In genomic region chr4:1291996-1292702, GRCh38 we compare ENCODE assay signal across 14 cellular contexts. TPM values are rescaled to one million over a fixed set of nuclear protein-coding genes. Genes with fewer than 3 reads are reported as not detected.
DNase-seq lines count a peak whose midpoint lies in the region; ATAC-seq, FAIRE-seq and TF ChIP-seq lines count a peak whose summit lies in the region.
"Had no signal": no experiment of that assay in that cellular context is flagged by ENCODE, and none has a peak within 500 bp of the region (broad histone marks: within the 10 kb centered on the region; RNA-seq: fewer than 3 reads in every experiment).

No MANE protein-coding gene starts in this region.

- DNase-seq in MCF 10A (ENCODE audit: unreplicated experiment): no peak
- no peak for DNase-seq in breast epithelium (ENCODE audit: low spot score in 2 of 2)
- no peak for DNase-seq in activated CD4-positive, alpha-beta memory T cell treated with anti-CD3 and anti-CD28 coated beads, Interleukin-2, amount 10 ng/mL, durations not matched to agents 7 days and 5 days
- peak; percentile 36 for DNase-seq in kidney
- DNase-seq in stimulated activated naive B cell treated with anti-CD40 and anti-IgM and Interleukin-4, amounts not matched to agents 10 μg/mL and 1 μg/mL and 100 μg/mL, for 72 hours: no peak
- DNase-seq in LoVo (ENCODE audit: low spot score): no peak
- DNase-seq in hypothalamus (lab: John Stamatoyannopoulos, UW): no peak
- no peak for DNase-seq in NCI-H1105 treated with DMSO at 0.1 percent for 48 hours (lab: John Stamatoyannopoulos, UW)
- DNase-seq: C1 segment of cervical spinal cord; mesendoderm; SHP77 treated with DMSO at 0.1 percent for 48 hours; stimulated activated CD4-positive, alpha-beta T cell treated with anti-CD3 and anti-CD28 coated beads, Interleukin-15, amount 100 ng/mL, for 24 hours; substantia nigra had no signal

- H3K9me3 Mint-ChIP-seq in MCF 10A (ENCODE audit: unreplicated experiment): no peaks in the 10 kb centered on the region
- H3K9me3 Mint-ChIP-seq in activated CD4-positive, alpha-beta memory T cell treated with anti-CD3 and anti-CD28 coated beads, Interleukin-2, amount 10 ng/mL, durations not matched to agents 7 days and 5 days: no peaks in the 10 kb centered on the region
- no peaks in the 10 kb centered on the region for H3K9me3 Mint-ChIP-seq in stimulated activated naive B cell treated with anti-CD40 and anti-IgM and Interleukin-4, amounts not matched to agents 10 μg/mL and 1 μg/mL and 100 μg/mL, for 72 hours

- CTCF ChIA-PET in MCF 10A (lab: Yijun Ruan, JAX): interaction anchor here (0.9 to 2.2 kb wide), 3 partner anchors 9 to 54 kb away, joined by 3 to 9 read pairs (median 4); no protein-coding TSS in a partner anchor
- CTCF ChIA-PET in activated CD4-positive, alpha-beta memory T cell treated with anti-CD3 and anti-CD28 coated beads, Interleukin-2, amount 10 ng/mL, durations not matched to agents 7 days and 5 days (lab: Charles Lee): no interaction called here

- no peaks in the 10 kb centered on the region for H3K27me3 Mint-ChIP-seq in MCF 10A (ENCODE audit: insufficient read depth, unreplicated experiment)
- no peaks in the 10 kb centered on the region for H3K27me3 Mint-ChIP-seq in activated CD4-positive, alpha-beta memory T cell treated with anti-CD3 and anti-CD28 coated beads, Interleukin-2, amount 10 ng/mL, durations not matched to agents 7 days and 5 days
- H3K27me3 Mint-ChIP-seq in stimulated activated naive B cell treated with anti-CD40 and anti-IgM and Interleukin-4, amounts not matched to agents 10 μg/mL and 1 μg/mL and 100 μg/mL, for 72 hours: no peaks in the 10 kb centered on the region

- peak overlapping the region; percentile 95 for H3K4me3 Mint-ChIP-seq in MCF 10A (ENCODE audit: unreplicated experiment)
- H3K4me3 Mint-ChIP-seq in activated CD4-positive, alpha-beta memory T cell treated with anti-CD3 and anti-CD28 coated beads, Interleukin-2, amount 10 ng/mL, durations not matched to agents 7 days and 5 days: peak overlapping the region; percentile 13
- peak overlapping the region; percentile 33 to 47 for H3K4me3 Mint-ChIP-seq in stimulated activated naive B cell treated with anti-CD40 and anti-IgM and Interleukin-4, amounts not matched to agents 10 μg/mL and 1 μg/mL and 100 μg/mL, for 72 hours

- no TSS peak for BruUV-seq in MCF 10A (replicated peaks; lab: Mats Ljungman, UMichigan)

- no peak for FAIRE-seq in kidney (lab: Jason Lieb, UNC)
- FAIRE-seq: colon had no signal

- peak overlapping the region in 1 of 2 donors; percentile 87 for H3K9ac ChIP-seq in kidney (ENCODE audit: low read length in 2 of 2)

- no peak for TF ChIP-seq CTCF in MCF 10A (IDR thresholded peaks at IDR 0.05; ENCODE audit: unreplicated experiment)
- TF ChIP-seq CTCF in breast epithelium (IDR thresholded peaks at IDR 0.05): no peak
- TF ChIP-seq CTCF in kidney (IDR thresholded peaks at IDR 0.05; ENCODE audit: borderline replicate concordance, extremely low read depth, insufficient read depth): no peak

- no peaks in the 10 kb centered on the region for H3K9me3 ChIP-seq in breast epithelium
- H3K9me3 ChIP-seq in kidney (ENCODE audit: control insufficient read depth in 1 of 2, low read length in 2 of 2): no peaks in the 10 kb centered on the region

- H3K36me3 ChIP-seq in breast epithelium (no peaks in the 10 kb centered on the region), kidney (ENCODE audit: control insufficient read depth in 1 of 2, insufficient read depth in 2 of 2, low read length in 2 of 2) (peaks cover under 1 to 3% of the 10 kb centered on the region in 2 donors)

- TF ChIP-seq POLR2A in breast epithelium (IDR thresholded peaks at IDR 0.05): no peak

- no peak for ATAC-seq in stimulated activated naive B cell treated with anti-CD40 and anti-IgM and Interleukin-4, amounts not matched to agents 10 μg/mL and 1 μg/mL and 100 μg/mL, for 72 hours (replicated peaks)

- H3K36me3 Mint-ChIP-seq in MCF 10A (ENCODE audit: insufficient read depth, unreplicated experiment): peaks cover 7% of the 10 kb centered on the region
- peaks cover 21% of the 10 kb centered on the region for H3K36me3 Mint-ChIP-seq in activated CD4-positive, alpha-beta memory T cell treated with anti-CD3 and anti-CD28 coated beads, Interleukin-2, amount 10 ng/mL, durations not matched to agents 7 days and 5 days (ENCODE audit: low read depth)
- peaks cover 8 to 26% of the 10 kb centered on the region in 2 donors for H3K36me3 Mint-ChIP-seq in stimulated activated naive B cell treated with anti-CD40 and anti-IgM and Interleukin-4, amounts not matched to agents 10 μg/mL and 1 μg/mL and 100 μg/mL, for 72 hours

- intact Hi-C loops in MCF 10A (cut with micrococcal nuclease) (no loop called here), breast epithelium (cut with DNase I; ENCODE audit: low total_unique reads) (no loop called here), kidney (cut with DNase I) (no loop called here)

- H3K27ac ChIP-seq in breast epithelium: no peak overlapping the region
- no peak overlapping the region for H3K27ac ChIP-seq in kidney (ENCODE audit: low read depth in 2 of 2, low read length in 2 of 2)

- POLR2A ChIA-PET in MCF 10A (lab: Yijun Ruan, JAX): interaction anchor here (1.2 to 5.0 kb wide), 6 partner anchors 8 to 55 kb away, joined by 3 to 87 read pairs (median 44); partner anchors contain the start of genes CTBP1 and UVSSA
- POLR2A ChIA-PET in activated CD4-positive, alpha-beta memory T cell treated with anti-CD3 and anti-CD28 coated beads, Interleukin-2, amount 10 ng/mL, durations not matched to agents 7 days and 5 days (lab: Charles Lee): interaction anchor here (3.6 to 6.4 kb wide), 3 partner anchors 38 to 54 kb away, joined by 26 to 93 read pairs (median 80); partner anchors contain the start of genes CTBP1 and UVSSA

- H3K4me3 ChIP-seq in breast epithelium (no peak overlapping the region), kidney (ENCODE audit: low read length in 2 of 2) (no peak overlapping the region)

- H3K4me1 ChIP-seq in breast epithelium (peaks cover 17 to 22% of the 10 kb centered on the region in 2 donors), kidney (ENCODE audit: control insufficient read depth in 1 of 2, insufficient read depth in 1 of 2, low read depth in 1 of 2, low read length in 2 of 2) (peaks cover 21 to 37% of the 10 kb centered on the region in 2 donors)

- H3K4me1 Mint-ChIP-seq in MCF 10A (ENCODE audit: insufficient read depth, unreplicated experiment): peaks cover 30% of the 10 kb centered on the region
- H3K4me1 Mint-ChIP-seq in activated CD4-positive, alpha-beta memory T cell treated with anti-CD3 and anti-CD28 coated beads, Interleukin-2, amount 10 ng/mL, durations not matched to agents 7 days and 5 days: peaks cover 47% of the 10 kb centered on the region
- H3K4me1 Mint-ChIP-seq in stimulated activated naive B cell treated with anti-CD40 and anti-IgM and Interleukin-4, amounts not matched to agents 10 μg/mL and 1 μg/mL and 100 μg/mL, for 72 hours: peaks cover 38 to 67% of the 10 kb centered on the region in 2 donors

- peak overlapping the region; percentile 95 for H3K27ac Mint-ChIP-seq in MCF 10A (ENCODE audit: low read depth, unreplicated experiment)
- peak overlapping the region; percentile 69 for H3K27ac Mint-ChIP-seq in activated CD4-positive, alpha-beta memory T cell treated with anti-CD3 and anti-CD28 coated beads, Interleukin-2, amount 10 ng/mL, durations not matched to agents 7 days and 5 days
- H3K27ac Mint-ChIP-seq in stimulated activated naive B cell treated with anti-CD40 and anti-IgM and Interleukin-4, amounts not matched to agents 10 μg/mL and 1 μg/mL and 100 μg/mL, for 72 hours: peak overlapping the region; percentile 65

- no peaks in the 10 kb centered on the region for H3K27me3 ChIP-seq in breast epithelium

RNA-seq across cellular contexts. Expression of gene MAEA, which starts 2.5 kb away (rescaled TPM):
- 78.8 and 89.6 TPM in 2 replicates for total RNA-seq in MCF 10A (2022)
- total RNA-seq in breast epithelium: 10 to 100 TPM; 49.9 to 76.7 (median 62.3) TPM
- total RNA-seq in activated CD4-positive, alpha-beta memory T cell treated with anti-CD3 and anti-CD28 coated beads, Interleukin-2, amount 10 ng/mL, durations not matched to agents 7 days and 5 days: 10 to 100 TPM; 61.6 to 64.1 TPM
- total RNA-seq in kidney: 75.2 TPM
- polyA plus RNA-seq in kidney (ENCODE audit: insufficient read depth, low read depth, low replicate concordance): 65.0 TPM

RNA-seq across cellular contexts. Expression of gene CTBP1, which starts 43.2 kb away (rescaled TPM):
- total RNA-seq in MCF 10A (2022): 133 and 152 TPM in 2 replicates
- total RNA-seq in breast epithelium: 100 to 1,000 TPM; 130 to 159 (median 133) TPM
- 100 to 1,000 TPM; 209 to 221 TPM for total RNA-seq in activated CD4-positive, alpha-beta memory T cell treated with anti-CD3 and anti-CD28 coated beads, Interleukin-2, amount 10 ng/mL, durations not matched to agents 7 days and 5 days
- total RNA-seq in kidney: 170 TPM
- polyA plus RNA-seq in kidney (ENCODE audit: insufficient read depth, low read depth, low replicate concordance): 96.1 TPM

RNA-seq across cellular contexts. Expression of gene UVSSA, which starts 54.9 kb away (rescaled TPM):
- 41.1 and 43.6 TPM in 2 replicates for total RNA-seq in MCF 10A (2022)
- 10 to 100 TPM; 13.9 to 22.9 (median 14.3) TPM for total RNA-seq in breast epithelium
- total RNA-seq in activated CD4-positive, alpha-beta memory T cell treated with anti-CD3 and anti-CD28 coated beads, Interleukin-2, amount 10 ng/mL, durations not matched to agents 7 days and 5 days: 10 to 100 TPM; 22.2 to 22.3 TPM
- total RNA-seq in kidney: 32.5 TPM
- polyA plus RNA-seq in kidney (ENCODE audit: insufficient read depth, low read depth, low replicate concordance): 5.2 TPM

Comparison
In these comparisons a context has a peak if more than half of its experiments do, and no peak if none do; other contexts are left out.
1. H3K4me3 Mint-ChIP-seq: peak in every context shown above with its lines; median percentile 95 in MCF 10A; 40 in stimulated activated naive B cell treated with anti-CD40 and anti-IgM and Interleukin-4, amounts not matched to agents 10 μg/mL and 1 μg/mL and 100 μg/mL, for 72 hours; 13 in activated CD4-positive, alpha-beta memory T cell treated with anti-CD3 and anti-CD28 coated beads, Interleukin-2, amount 10 ng/mL, durations not matched to agents 7 days and 5 days.